ENCODE assay signal across 16 cellular contexts in genomic region chr17:77720946-77721822, GRCh38.
"Had no signal": no experiment of that assay in that cellular context is flagged by ENCODE, and none has a peak within 500 bp of the region (broad histone marks: within the 10 kb centered on the region; RNA-seq: fewer than 3 reads in every experiment).

No MANE protein-coding gene starts in this region.

- H3K36me3 Mint-ChIP-seq: stimulated activated effector memory CD8-positive, alpha-beta T cell treated with anti-CD3 and anti-CD28 coated beads, Interleukin-12 subunit alpha, Interleukin-12 subunit beta, amount 100 ng/mL, for 72 hours; type B pancreatic cell had no signal

- H3K27me3 Mint-ChIP-seq: activated T-cell treated with anti-CD3 and anti-CD28 coated beads, Interleukin-2, amount 50 U/mL, for 24 hours had no signal

- H3K27ac Mint-ChIP-seq: activated naive CD4-positive, alpha-beta T cell treated with anti-CD3 and anti-CD28 coated beads, Interleukin-2, amount 50 U/mL, for 72 hours; activated T-cell treated with anti-CD3 and anti-CD28 coated beads, Interleukin-2, amount 50 U/mL, for 24 hours; dendritic cell treated with granulocyte-macrophage colony-stimulating factor and Interleukin-4, amounts not matched to agents 40 ng/mL and 50 ng/mL, for 4 days; naive B cell; stimulated activated effector memory CD8-positive, alpha-beta T cell treated with anti-CD3 and anti-CD28 coated beads, Interleukin-12 subunit alpha, Interleukin-12 subunit beta, amount 100 ng/mL, for 72 hours; T-helper 2 cell treated with Interferon-gamma antibody and Interleukin-4, amounts not matched to agents 5 μg/mL and 100 μg/mL, for 36 hours; type B pancreatic cell had no signal

- H3K4me3 Mint-ChIP-seq: activated T-cell treated with anti-CD3 and anti-CD28 coated beads, Interleukin-2, amount 50 U/mL, for 24 hours; dendritic cell treated with granulocyte-macrophage colony-stimulating factor and Interleukin-4, amounts not matched to agents 40 ng/mL and 50 ng/mL, for 4 days; naive B cell; neural crest cell; stimulated activated effector memory CD8-positive, alpha-beta T cell treated with anti-CD3 and anti-CD28 coated beads, Interleukin-12 subunit alpha, Interleukin-12 subunit beta, amount 100 ng/mL, for 72 hours; T-helper 2 cell treated with Interferon-gamma antibody and Interleukin-4, amounts not matched to agents 5 μg/mL and 100 μg/mL, for 36 hours; type B pancreatic cell had no signal

- ATAC-seq: activated naive CD4-positive, alpha-beta T cell treated with anti-CD3 and anti-CD28 coated beads, Interleukin-2, amount 50 U/mL, for 72 hours; mucosa of descending colon; right cardiac atrium; stimulated activated effector memory CD8-positive, alpha-beta T cell treated with anti-CD3 and anti-CD28 coated beads, Interleukin-12 subunit alpha, Interleukin-12 subunit beta, amount 100 ng/mL, for 72 hours had no signal

- DNase-seq: activated gamma-delta T cell; cerebellar nuclear complex; effector memory CD4-positive, alpha-beta T cell; mesenchymal stem cell; mucosa of descending colon; naive B cell; right cardiac atrium; stimulated activated CD4-positive, alpha-beta T cell treated with anti-CD3 and anti-CD28 coated beads, Interleukin-2, amount 100 ng/mL, for 48 hours; testis had no signal

- H3K9me3 Mint-ChIP-seq: stimulated activated effector memory CD8-positive, alpha-beta T cell treated with anti-CD3 and anti-CD28 coated beads, Interleukin-12 subunit alpha, Interleukin-12 subunit beta, amount 100 ng/mL, for 72 hours had no signal
